ENCODE assay signal across 11 cellular contexts in genomic region chr6:68639826-68640505, GRCh38. TPM values are rescaled to one million over a fixed set of nuclear protein-coding genes. Genes with fewer than 3 reads are reported as not detected.
DNase-seq lines count a peak whose midpoint lies in the region; ATAC-seq and TF ChIP-seq lines count a peak whose summit lies in the region.
"Had no signal": no experiment of that assay in that cellular context is flagged by ENCODE, and none has a peak within 500 bp of the region (broad histone marks: within the 10 kb centered on the region; RNA-seq: fewer than 3 reads in every experiment).

No MANE protein-coding gene starts in this region.

- POLR2A ChIA-PET in GM10248 (lab: Yijun Ruan, JAX): no interaction called here

- DNase-seq in DMS79 treated with DMSO at 0.1 percent for 48 hours (lab: John Stamatoyannopoulos, UW): peak; percentile 65
- DNase-seq in ascending aorta (ENCODE audit: low spot score in 2 of 2): no peak
- no peak for DNase-seq in hepatocyte (ENCODE audit: low spot score)
- no peak for DNase-seq in psoas muscle
- no peak for DNase-seq in HPDE6-E6E7 (ENCODE audit: extremely low spot score)
- DNase-seq in GM10248 (ENCODE audit: extremely low spot score): no peak
- DNase-seq in activated CD4-positive, alpha-beta T cell treated with anti-CD3 and anti-CD28 coated beads for 48 hours: no peak
- DNase-seq: activated naive CD4-positive, alpha-beta T cell treated with anti-CD3 and anti-CD28 coated beads, Interleukin-2, amount 10 ng/mL, durations not matched to agents 7 days and 5 days had no signal

- peak overlapping the region in 1 of 2 donors; percentile 43 for H3K27ac ChIP-seq in ascending aorta
- H3K27ac ChIP-seq in hepatocyte: no peak overlapping the region
- H3K27ac ChIP-seq in psoas muscle: no peak overlapping the region

- H3K9me3 ChIP-seq in ascending aorta (no peaks in the 10 kb centered on the region), hepatocyte (ENCODE audit: low read depth) (no peaks in the 10 kb centered on the region), psoas muscle (no peaks in the 10 kb centered on the region)

- H3K9me2 ChIP-seq in hepatocyte (replicated peaks; ENCODE audit: insufficient read depth): no peaks in the 10 kb centered on the region

- no peak for TF ChIP-seq CTCF in ascending aorta (IDR thresholded peaks at IDR 0.05)
- TF ChIP-seq CTCF in hepatocyte (IDR thresholded peaks at IDR 0.05; ENCODE audit: poor library complexity): no peak
- TF ChIP-seq CTCF in psoas muscle (IDR thresholded peaks at IDR 0.05): no peak
- TF ChIP-seq CTCF in GM10248 (IDR thresholded peaks at IDR 0.05; ENCODE audit: control extremely low read depth, extremely low read depth, low read depth, missing control alignments): no peak

- H4K20me1 ChIP-seq in hepatocyte (ENCODE audit: insufficient read depth, poor library complexity, severe bottlenecking): no peaks in the 10 kb centered on the region

- peak overlapping the region; percentile 73 for H3K4me2 ChIP-seq in hepatocyte

- H3K4me3 ChIP-seq in ascending aorta (peak overlapping the region; percentile 32 to 52), hepatocyte (peak overlapping the region; percentile 20), psoas muscle (peak overlapping the region; percentile 40)

- no peaks in the 10 kb centered on the region for H3K4me1 ChIP-seq in ascending aorta
- no peaks in the 10 kb centered on the region for H3K4me1 ChIP-seq in hepatocyte (ENCODE audit: insufficient read depth)
- no peaks in the 10 kb centered on the region for H3K4me1 ChIP-seq in psoas muscle

- ATAC-seq in psoas muscle: no peak
- no peak for ATAC-seq in HG03045 (IDR thresholded peaks at IDR 0.05; ENCODE audit: unreplicated experiment)
- ATAC-seq: HCT116; stimulated activated effector memory CD8-positive, alpha-beta T cell treated with anti-CD3 and anti-CD28 coated beads, Interleukin-12 subunit alpha, Interleukin-12 subunit beta, amount 100 ng/mL, for 72 hours had no signal

- no peaks in the 10 kb centered on the region for H3K27me3 ChIP-seq in ascending aorta
- peaks cover 52% of the 10 kb centered on the region for H3K27me3 ChIP-seq in hepatocyte
- H3K27me3 ChIP-seq in psoas muscle (ENCODE audit: insufficient read depth in 3 of 3, low read length in 2 of 3): peaks cover 0 to 22% (median 0%) of the 10 kb centered on the region in 3 donors

- H3K79me2 ChIP-seq in hepatocyte: no peaks in the 10 kb centered on the region

- intact Hi-C loops in ascending aorta (cut with DNase I) (loop anchor here (5.0 to 10.0 kb wide), 3 partner anchors 97 to 1155 kb away; partner anchors contain the start of gene LMBRD1), psoas muscle (cut with DNase I) (loop anchor here in 1 of 2 donors (2.0 to 5.0 kb wide), 2 partner anchors 139 to 317 kb away; no protein-coding TSS in a partner anchor)

- no peak overlapping the region for H2AFZ ChIP-seq in hepatocyte

- H3K36me3 ChIP-seq in ascending aorta: no peaks in the 10 kb centered on the region
- H3K36me3 ChIP-seq in hepatocyte (replicated peaks; ENCODE audit: insufficient read depth, low read depth): no peaks in the 10 kb centered on the region
- no peaks in the 10 kb centered on the region for H3K36me3 ChIP-seq in psoas muscle (ENCODE audit: insufficient read depth in 1 of 2, low read depth in 1 of 2)

- CTCF ChIA-PET in GM10248 (lab: Yijun Ruan, JAX): interaction anchor here (0.9 to 1.8 kb wide), 3 partner anchors 9 to 1468 kb away, joined by 3 to 7 read pairs (median 4); no protein-coding TSS in a partner anchor

- 8% methylated on average over 13 of the region's 13 CpGs for WGBS in hepatocyte (ENCODE audit: low lambda C conversion rate, missing lambda C conversion rate)
- 33 to 49% (median 43%) methylated on average over 13 of the region's 13 CpGs for WGBS in psoas muscle, 3 donors

RNA-seq across cellular contexts. Expression of gene ADGRB3, which starts 4.9 kb away (rescaled TPM):
- total RNA-seq in ascending aorta: 4.4 TPM
- 2.0 and 2.2 TPM in 2 replicates for total RNA-seq in hepatocyte
- 0.17 and 0.83 TPM in 2 replicates for polyA plus RNA-seq in hepatocyte
- under 1 TPM; 0.20 to 0.39 (median 0.27) TPM for total RNA-seq in psoas muscle
- under 1 TPM in 2 of 3 donors, not detected in 1; 0.10 to 0.14 TPM for polyA plus RNA-seq in psoas muscle
